In the genomic region with DNA sequence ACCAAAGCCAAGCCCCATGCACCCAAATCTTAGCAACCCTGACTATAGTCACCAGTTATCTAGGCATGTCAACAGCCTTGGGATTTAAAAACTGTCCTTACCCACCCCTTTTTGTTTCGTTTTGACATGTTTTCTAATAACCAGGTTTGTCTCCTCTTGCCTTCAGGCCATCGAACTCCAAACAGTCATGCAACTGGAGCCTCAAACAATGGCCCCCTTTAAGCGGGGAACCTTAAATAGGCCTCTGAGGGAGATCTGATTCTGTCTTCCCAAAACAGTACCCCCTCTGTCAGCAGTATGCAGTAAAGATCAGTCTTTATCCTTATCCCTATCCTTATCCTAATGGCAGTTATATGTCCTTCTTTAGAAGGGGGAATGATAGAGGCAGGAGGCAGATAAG, we compare ENCODE assay signal across 1 cellular context.
TF ChIP-seq lines count a peak whose summit lies in the region.

No MANE protein-coding gene starts in this region.

TF ChIP-seq in GM23338, 12 proteins besides CTCF, POLR2A, EP300 and RAD21 (continued from another document):
- TF ChIP-seq, protein P1, sequence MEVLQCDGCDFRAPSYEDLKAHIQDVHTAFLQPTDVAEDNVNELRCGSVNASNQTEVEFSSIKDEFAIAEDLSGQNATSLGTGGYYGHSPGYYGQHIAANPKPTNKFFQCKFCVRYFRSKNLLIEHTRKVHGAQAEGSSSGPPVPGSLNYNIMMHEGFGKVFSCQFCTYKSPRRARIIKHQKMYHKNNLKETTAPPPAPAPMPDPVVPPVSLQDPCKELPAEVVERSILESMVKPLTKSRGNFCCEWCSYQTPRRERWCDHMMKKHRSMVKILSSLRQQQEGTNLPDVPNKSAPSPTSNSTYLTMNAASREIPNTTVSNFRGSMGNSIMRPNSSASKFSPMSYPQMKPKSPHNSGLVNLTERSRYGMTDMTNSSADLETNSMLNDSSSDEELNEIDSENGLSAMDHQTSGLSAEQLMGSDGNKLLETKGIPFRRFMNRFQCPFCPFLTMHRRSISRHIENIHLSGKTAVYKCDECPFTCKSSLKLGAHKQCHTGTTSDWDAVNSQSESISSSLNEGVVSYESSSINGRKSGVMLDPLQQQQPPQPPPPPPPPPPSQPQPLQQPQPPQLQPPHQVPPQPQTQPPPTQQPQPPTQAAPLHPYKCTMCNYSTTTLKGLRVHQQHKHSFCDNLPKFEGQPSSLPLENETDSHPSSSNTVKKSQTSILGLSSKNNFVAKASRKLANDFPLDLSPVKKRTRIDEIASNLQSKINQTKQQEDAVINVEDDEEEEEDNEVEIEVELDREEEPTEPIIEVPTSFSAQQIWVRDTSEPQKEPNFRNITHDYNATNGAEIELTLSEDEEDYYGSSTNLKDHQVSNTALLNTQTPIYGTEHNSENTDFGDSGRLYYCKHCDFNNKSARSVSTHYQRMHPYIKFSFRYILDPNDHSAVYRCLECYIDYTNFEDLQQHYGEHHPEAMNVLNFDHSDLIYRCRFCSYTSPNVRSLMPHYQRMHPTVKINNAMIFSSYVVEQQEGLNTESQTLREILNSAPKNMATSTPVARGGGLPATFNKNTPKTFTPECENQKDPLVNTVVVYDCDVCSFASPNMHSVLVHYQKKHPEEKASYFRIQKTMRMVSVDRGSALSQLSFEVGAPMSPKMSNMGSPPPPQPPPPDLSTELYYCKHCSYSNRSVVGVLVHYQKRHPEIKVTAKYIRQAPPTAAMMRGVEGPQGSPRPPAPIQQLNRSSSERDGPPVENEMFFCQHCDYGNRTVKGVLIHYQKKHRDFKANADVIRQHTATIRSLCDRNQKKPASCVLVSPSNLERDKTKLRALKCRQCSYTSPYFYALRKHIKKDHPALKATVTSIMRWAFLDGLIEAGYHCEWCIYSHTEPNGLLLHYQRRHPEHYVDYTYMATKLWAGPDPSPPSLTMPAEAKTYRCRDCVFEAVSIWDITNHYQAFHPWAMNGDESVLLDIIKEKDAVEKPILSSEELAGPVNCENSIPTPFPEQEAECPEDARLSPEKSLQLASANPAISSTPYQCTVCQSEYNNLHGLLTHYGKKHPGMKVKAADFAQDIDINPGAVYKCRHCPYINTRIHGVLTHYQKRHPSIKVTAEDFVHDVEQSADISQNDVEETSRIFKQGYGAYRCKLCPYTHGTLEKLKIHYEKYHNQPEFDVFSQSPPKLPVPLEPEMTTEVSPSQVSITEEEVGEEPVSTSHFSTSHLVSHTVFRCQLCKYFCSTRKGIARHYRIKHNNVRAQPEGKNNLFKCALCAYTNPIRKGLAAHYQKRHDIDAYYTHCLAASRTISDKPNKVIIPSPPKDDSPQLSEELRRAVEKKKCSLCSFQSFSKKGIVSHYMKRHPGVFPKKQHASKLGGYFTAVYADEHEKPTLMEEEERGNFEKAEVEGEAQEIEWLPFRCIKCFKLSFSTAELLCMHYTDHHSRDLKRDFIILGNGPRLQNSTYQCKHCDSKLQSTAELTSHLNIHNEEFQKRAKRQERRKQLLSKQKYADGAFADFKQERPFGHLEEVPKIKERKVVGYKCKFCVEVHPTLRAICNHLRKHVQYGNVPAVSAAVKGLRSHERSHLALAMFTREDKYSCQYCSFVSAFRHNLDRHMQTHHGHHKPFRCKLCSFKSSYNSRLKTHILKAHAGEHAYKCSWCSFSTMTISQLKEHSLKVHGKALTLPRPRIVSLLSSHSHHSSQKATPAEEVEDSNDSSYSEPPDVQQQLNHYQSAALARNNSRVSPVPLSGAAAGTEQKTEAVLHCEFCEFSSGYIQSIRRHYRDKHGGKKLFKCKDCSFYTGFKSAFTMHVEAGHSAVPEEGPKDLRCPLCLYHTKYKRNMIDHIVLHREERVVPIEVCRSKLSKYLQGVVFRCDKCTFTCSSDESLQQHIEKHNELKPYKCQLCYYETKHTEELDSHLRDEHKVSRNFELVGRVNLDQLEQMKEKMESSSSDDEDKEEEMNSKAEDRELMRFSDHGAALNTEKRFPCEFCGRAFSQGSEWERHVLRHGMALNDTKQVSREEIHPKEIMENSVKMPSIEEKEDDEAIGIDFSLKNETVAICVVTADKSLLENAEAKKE (CRISPR knock-in tag; IDR thresholded peaks at IDR 0.05) = no peak
- TF ChIP-seq EZH2phosphoT487 (IDR thresholded peaks at IDR 0.05; ENCODE audit: unreplicated experiment) (no peak), JUNB (IDR thresholded peaks at IDR 0.05; ENCODE audit: unreplicated experiment) (no peak), STAT1 (IDR thresholded peaks at IDR 0.05; ENCODE audit: unreplicated experiment) (no peak), NANOG (IDR thresholded peaks at IDR 0.05; ENCODE audit: borderline replicate concordance) (no peak), POLR2AphosphoS5 (IDR thresholded peaks at IDR 0.05; ENCODE audit: low read depth) (no peak), ZNF331 (CRISPR knock-in tag; IDR thresholded peaks at IDR 0.05; ENCODE audit: low read depth) (no peak), EZH2 (IDR thresholded peaks at IDR 0.05; ENCODE audit: low read depth, unreplicated experiment) (no peak)
- TF ChIP-seq, protein P2, sequence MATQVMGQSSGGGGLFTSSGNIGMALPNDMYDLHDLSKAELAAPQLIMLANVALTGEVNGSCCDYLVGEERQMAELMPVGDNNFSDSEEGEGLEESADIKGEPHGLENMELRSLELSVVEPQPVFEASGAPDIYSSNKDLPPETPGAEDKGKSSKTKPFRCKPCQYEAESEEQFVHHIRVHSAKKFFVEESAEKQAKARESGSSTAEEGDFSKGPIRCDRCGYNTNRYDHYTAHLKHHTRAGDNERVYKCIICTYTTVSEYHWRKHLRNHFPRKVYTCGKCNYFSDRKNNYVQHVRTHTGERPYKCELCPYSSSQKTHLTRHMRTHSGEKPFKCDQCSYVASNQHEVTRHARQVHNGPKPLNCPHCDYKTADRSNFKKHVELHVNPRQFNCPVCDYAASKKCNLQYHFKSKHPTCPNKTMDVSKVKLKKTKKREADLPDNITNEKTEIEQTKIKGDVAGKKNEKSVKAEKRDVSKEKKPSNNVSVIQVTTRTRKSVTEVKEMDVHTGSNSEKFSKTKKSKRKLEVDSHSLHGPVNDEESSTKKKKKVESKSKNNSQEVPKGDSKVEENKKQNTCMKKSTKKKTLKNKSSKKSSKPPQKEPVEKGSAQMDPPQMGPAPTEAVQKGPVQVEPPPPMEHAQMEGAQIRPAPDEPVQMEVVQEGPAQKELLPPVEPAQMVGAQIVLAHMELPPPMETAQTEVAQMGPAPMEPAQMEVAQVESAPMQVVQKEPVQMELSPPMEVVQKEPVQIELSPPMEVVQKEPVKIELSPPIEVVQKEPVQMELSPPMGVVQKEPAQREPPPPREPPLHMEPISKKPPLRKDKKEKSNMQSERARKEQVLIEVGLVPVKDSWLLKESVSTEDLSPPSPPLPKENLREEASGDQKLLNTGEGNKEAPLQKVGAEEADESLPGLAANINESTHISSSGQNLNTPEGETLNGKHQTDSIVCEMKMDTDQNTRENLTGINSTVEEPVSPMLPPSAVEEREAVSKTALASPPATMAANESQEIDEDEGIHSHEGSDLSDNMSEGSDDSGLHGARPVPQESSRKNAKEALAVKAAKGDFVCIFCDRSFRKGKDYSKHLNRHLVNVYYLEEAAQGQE (IDR thresholded peaks at IDR 0.05; ENCODE audit: unreplicated experiment) = no peak
- TF ChIP-seq, protein P3, sequence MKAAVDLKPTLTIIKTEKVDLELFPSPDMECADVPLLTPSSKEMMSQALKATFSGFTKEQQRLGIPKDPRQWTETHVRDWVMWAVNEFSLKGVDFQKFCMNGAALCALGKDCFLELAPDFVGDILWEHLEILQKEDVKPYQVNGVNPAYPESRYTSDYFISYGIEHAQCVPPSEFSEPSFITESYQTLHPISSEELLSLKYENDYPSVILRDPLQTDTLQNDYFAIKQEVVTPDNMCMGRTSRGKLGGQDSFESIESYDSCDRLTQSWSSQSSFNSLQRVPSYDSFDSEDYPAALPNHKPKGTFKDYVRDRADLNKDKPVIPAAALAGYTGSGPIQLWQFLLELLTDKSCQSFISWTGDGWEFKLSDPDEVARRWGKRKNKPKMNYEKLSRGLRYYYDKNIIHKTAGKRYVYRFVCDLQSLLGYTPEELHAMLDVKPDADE (IDR thresholded peaks at IDR 0.05) = no peak
TF ChIP-seq in GM23338: peak in this region for 0.
